4 cellular contexts compared by ENCODE assay signal in the genomic region with DNA sequence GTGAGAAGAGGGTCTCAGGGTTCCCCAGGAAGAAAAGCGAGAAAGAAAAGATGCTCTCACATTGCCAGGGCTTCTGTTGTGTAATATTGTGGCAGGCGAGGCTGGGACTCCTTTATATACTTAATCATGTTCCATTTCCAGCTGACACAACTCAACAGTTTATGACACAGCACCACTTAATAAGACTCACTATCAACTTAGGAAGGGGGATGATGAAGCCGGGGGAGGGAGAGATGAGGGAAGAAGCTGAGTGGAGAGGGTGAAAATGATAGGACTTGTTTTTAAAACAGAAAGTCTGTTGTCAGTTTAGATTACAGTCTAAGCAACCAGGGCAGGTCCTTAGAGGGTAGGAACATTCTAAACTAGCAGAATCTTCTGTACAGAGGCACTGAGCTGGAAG.
"Had no signal": no experiment of that assay in that cellular context is flagged by ENCODE, and none has a peak within 500 bp of the region (broad histone marks: within the 10 kb centered on the region; RNA-seq: fewer than 3 reads in every experiment).

No MANE protein-coding gene starts in this region.

- ATAC-seq: GM23338 had no signal

- DNase-seq: H9, HCEC 1CT, IMR-90 had no signal

- H2AFZ ChIP-seq: GM23338 had no signal

- H3K4me2 ChIP-seq: GM23338 had no signal

- H3K4me3 ChIP-seq: GM23338 had no signal
